21 cellular contexts compared by ENCODE assay signal in the genomic region with DNA sequence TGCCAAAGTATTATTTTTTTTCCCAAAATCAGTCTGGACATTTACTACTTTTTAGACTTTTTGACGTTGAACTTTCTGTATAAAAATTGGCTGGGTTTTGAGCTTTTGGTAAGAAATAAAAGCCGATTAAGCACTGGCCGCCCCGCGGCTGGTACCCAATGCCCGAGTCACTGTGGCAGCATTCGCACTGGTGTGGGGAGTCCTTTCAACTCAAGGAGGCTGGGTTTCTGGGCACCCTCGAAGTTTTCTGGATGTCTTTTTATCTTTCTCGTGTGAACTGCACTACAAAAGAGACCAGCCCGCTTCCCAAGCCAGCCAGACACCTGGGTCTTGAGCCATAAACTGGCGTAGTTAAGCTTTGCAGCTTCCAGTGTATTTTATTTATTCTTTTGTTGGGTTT.
"Had no signal": no experiment of that assay in that cellular context is flagged by ENCODE, and none has a peak within 500 bp of the region (broad histone marks: within the 10 kb centered on the region; RNA-seq: fewer than 3 reads in every experiment).

No MANE protein-coding gene starts in this region.

- H3K27me3 ChIP-seq: left lung, pancreas, sigmoid colon, spleen, tibial nerve, uterus had no signal

- H3K27ac ChIP-seq: left lung, pancreas, sigmoid colon, spleen, tibial nerve, uterus had no signal

- H3K9me3 ChIP-seq: left lung, mucosa of descending colon, pancreas, prostate gland, sigmoid colon, spleen, tibial nerve, uterus had no signal

- DNase-seq: left colon; left lung; midbrain; mucosa of descending colon; naive thymus-derived CD4-positive, alpha-beta T cell; nucleus accumbens; pancreas; retina; right cardiac atrium; sigmoid colon; small intestine; spleen; stimulated activated CD4-positive, alpha-beta T cell treated with anti-CD3 and anti-CD28 coated beads, Interleukin-4, amount 100 ng/mL, for 24 hours; stimulated activated naive CD4-positive, alpha-beta T cell treated with Interleukin-2 at 50 U/mL for 16 hours; stimulated activated naive CD8-positive, alpha-beta T cell treated with anti-CD3 and anti-CD28 coated beads, Interleukin-15, amount 100 ng/mL, for 72 hours; uterus had no signal

- H3K4me1 ChIP-seq: left lung, pancreas, prostate gland, sigmoid colon, spleen, tibial nerve, uterus had no signal

- H3K4me3 ChIP-seq: left lung, lung, mucosa of descending colon, pancreas, prostate gland, sigmoid colon, spleen, tibial nerve, uterus had no signal

- ATAC-seq: left colon; left lung; mucosa of descending colon; naive thymus-derived CD4-positive, alpha-beta T cell; natural killer cell treated with Interleukin-12 subunit alpha and Interleukin-12 subunit beta and Interleukin-15 and Interleukin-18, amount 100 ng/mL, for 72 hours; right cardiac atrium; stimulated activated effector memory CD8-positive, alpha-beta T cell treated with anti-CD3 and anti-CD28 coated beads, Interleukin-12 subunit alpha, Interleukin-12 subunit beta, amount 100 ng/mL, for 72 hours; stimulated activated naive CD8-positive, alpha-beta T cell treated with anti-CD3 and anti-CD28 coated beads, Interleukin-15, amount 100 ng/mL, for 72 hours had no signal

- H3K36me3 ChIP-seq: prostate gland, uterus had no signal
